ENCODE assay signal across 15 cellular contexts in the genomic region with DNA sequence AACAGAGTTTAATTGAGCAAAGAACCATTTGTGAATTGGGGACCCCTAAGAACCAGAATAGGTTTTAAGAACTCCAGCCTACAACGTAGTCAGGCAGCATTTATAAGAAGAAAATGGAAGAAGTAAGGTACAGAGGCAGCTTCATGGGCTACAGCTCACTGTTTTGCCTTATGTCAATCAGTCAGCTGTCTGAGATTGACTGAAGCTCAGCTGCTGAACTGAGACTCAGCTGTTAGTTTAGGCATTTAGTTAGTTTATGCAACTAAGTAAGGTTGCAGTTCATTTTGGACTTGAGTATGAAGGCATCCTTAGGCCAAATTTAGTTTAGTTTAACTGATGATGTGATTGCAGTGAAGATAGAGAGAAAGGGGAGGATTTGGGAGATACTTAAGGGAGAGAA. TPM values are rescaled to one million over a fixed set of nuclear protein-coding genes. Genes with fewer than 3 reads are reported as not detected.
A peak's percentile ranks its signal among the peaks of the same experiment; 100 is the strongest.
DNase-seq lines count a peak whose midpoint lies in the region; ATAC-seq, FAIRE-seq and TF ChIP-seq lines count a peak whose summit lies in the region.
"Had no signal": no experiment of that assay in that cellular context is flagged by ENCODE, and none has a peak within 500 bp of the region (broad histone marks: within the 10 kb centered on the region; RNA-seq: fewer than 3 reads in every experiment).

No MANE protein-coding gene starts in this region.

- peaks cover 56% of the 10 kb centered on the region for H3K4me1 ChIP-seq in left ventricle myocardium inferior
- H3K4me1 ChIP-seq in K562 (replicated peaks in 1 of 2; ENCODE audit: control insufficient read depth in 2 of 2, insufficient read depth in 2 of 2, low read length in 2 of 2), result peaks cover 22 to 52% of the 10 kb centered on the region in 2 experiments
- no peaks in the 10 kb centered on the region for H3K4me1 ChIP-seq in neuronal stem cell (ENCODE audit: control insufficient read depth in 2 of 2, insufficient read depth in 1 of 2, low read depth in 1 of 2, low read length in 2 of 2)
- H3K4me1 ChIP-seq in GM23248 (ENCODE audit: insufficient read depth), result peaks cover 66% of the 10 kb centered on the region

- no peak for TF ChIP-seq POLR2A in K562 (conservative IDR thresholded peaks at IDR 0.05)

- no peak overlapping the region for H3K27ac Mint-ChIP-seq in effector memory CD8-positive, alpha-beta T cell
- H3K27ac Mint-ChIP-seq in naive thymus-derived CD8-positive, alpha-beta T cell, result no peak overlapping the region

- no peaks in the 10 kb centered on the region for H3K9me2 ChIP-seq in GM23248 (ENCODE audit: insufficient read depth)

- TF ChIP-seq RAD21 in K562 (CRISPR knock-in tag; conservative IDR thresholded peaks at IDR 0.05 in 1 of 2, IDR thresholded peaks at IDR 0.05 in 1 of 2), result no peak

- no peak overlapping the region for H2BK15ac ChIP-seq in neuronal stem cell (ENCODE audit: low read length)

- no peak overlapping the region for H3K4ac ChIP-seq in neuronal stem cell (ENCODE audit: low read length)

- H3F3A ChIP-seq in GM23248 (ENCODE audit: insufficient read depth), result peaks cover 65% of the 10 kb centered on the region

- H3K9me3 Mint-ChIP-seq in effector memory CD8-positive, alpha-beta T cell, result no peaks in the 10 kb centered on the region
- H3K9me3 Mint-ChIP-seq in naive thymus-derived CD8-positive, alpha-beta T cell, result no peaks in the 10 kb centered on the region

- no peak for TF ChIP-seq CTCF in left ventricle myocardium inferior (IDR thresholded peaks at IDR 0.05; ENCODE audit: borderline replicate concordance)
- TF ChIP-seq CTCF in K562 (IDR thresholded peaks at IDR 0.05 in 2 of 3, conservative IDR thresholded peaks at IDR 0.05 in 1 of 3; ENCODE audit: insufficient read depth in 2 of 3, low read depth in 1 of 3, low read length in 3 of 3), result no peak

- H3K4me3 ChIP-seq in left ventricle myocardium inferior (no peak overlapping the region), K562 (no peak overlapping the region), neuronal stem cell (ENCODE audit: low read length in 2 of 2) (no peak overlapping the region), GM23248 (no peak overlapping the region)
- H3K4me3 ChIP-seq: BLaER1 treated with 17β-estradiol and CSF1 and Interleukin-3, amounts not matched to agents 10 nM and 100 nM; GM12878 had no signal

- H2BK120ac ChIP-seq in neuronal stem cell (ENCODE audit: low read depth, low read length), result no peak overlapping the region

- ATAC-seq in K562 (no peak), GM21381 (IDR thresholded peaks at IDR 0.05; ENCODE audit: unreplicated experiment) (no peak)
- ATAC-seq in effector memory CD8-positive, alpha-beta T cell (replicated peaks), result no peak
- ATAC-seq in naive thymus-derived CD8-positive, alpha-beta T cell, result no peak

- peak overlapping the region; percentile 30 for H3K27ac ChIP-seq in left ventricle myocardium inferior (replicated peaks)
- H3K27ac ChIP-seq in K562 (ENCODE audit: extremely low read depth, low read depth, low read length), result peak overlapping the region; percentile 66; the same call in 1 of the 3 replicates
- no peak overlapping the region for H3K27ac ChIP-seq in neuronal stem cell (replicated peaks; ENCODE audit: low read length)
- H3K27ac ChIP-seq in GM23248, result no peak overlapping the region

- peak overlapping the region; percentile 79 for H2AFZ ChIP-seq in K562 (ENCODE audit: low read depth, low read length)
- peak overlapping the region; percentile 84 for H2AFZ ChIP-seq in neuronal stem cell (ENCODE audit: low read length)
- H2AFZ ChIP-seq in GM23248, result no peak overlapping the region

- no peaks in the 10 kb centered on the region for H3K9me1 ChIP-seq in K562 (ENCODE audit: control insufficient read depth, insufficient read depth, low read length)

- H3K14ac ChIP-seq in neuronal stem cell (ENCODE audit: low read length), result no peak overlapping the region

- no TSS peak for BruUV-seq in K562 (replicated peaks; lab: Mats Ljungman, UMichigan)

- no peak for FAIRE-seq in K562 (lab: Jason Lieb, UNC)

- POLR2A ChIA-PET in K562 (lab: Yijun Ruan, JAX), result interaction anchor here (0.6 to 3.3 kb wide), 6 partner anchors 42 to 147 kb away, joined by 3 to 25 read pairs (median 3); no protein-coding TSS in a partner anchor
- POLR2A ChIA-PET in naive thymus-derived CD8-positive, alpha-beta T cell (lab: Charles Lee), result interaction anchor here (0.6 to 4.2 kb wide), 9 partner anchors 10 to 221 kb away, joined by 3 to 46 read pairs (median 4); partner anchors contain the start of gene PXYLP1

- peaks cover 9 to 18% of the 10 kb centered on the region in 2 donors for H3K4me1 Mint-ChIP-seq in effector memory CD8-positive, alpha-beta T cell (ENCODE audit: low read depth in 2 of 2)
- H3K4me1 Mint-ChIP-seq in naive thymus-derived CD8-positive, alpha-beta T cell, result peaks cover 5 to 14% (median 10%) of the 10 kb centered on the region in 4 donors

- H4K8ac ChIP-seq in neuronal stem cell (ENCODE audit: low read depth, low read length), result no peak overlapping the region

- peaks cover 0 to 6% of the 10 kb centered on the region in 2 donors for H3K27me3 Mint-ChIP-seq in effector memory CD8-positive, alpha-beta T cell
- H3K27me3 Mint-ChIP-seq in naive thymus-derived CD8-positive, alpha-beta T cell, result no peaks in the 10 kb centered on the region

- no peak overlapping the region for H3K23ac ChIP-seq in neuronal stem cell (ENCODE audit: low read depth, low read length, poor library complexity)

- H3K79me2 ChIP-seq in K562 (ENCODE audit: control insufficient read depth, insufficient read depth, low read length) (no peaks in the 10 kb centered on the region), GM23248 (ENCODE audit: insufficient read depth) (peaks cover 9% of the 10 kb centered on the region)

- no peak overlapping the region for H3K4me3 Mint-ChIP-seq in effector memory CD8-positive, alpha-beta T cell
- no peak overlapping the region for H3K4me3 Mint-ChIP-seq in naive thymus-derived CD8-positive, alpha-beta T cell

- CTCF ChIA-PET in K562 (lab: Yijun Ruan, JAX; ENCODE audit: low intra/inter-chr PET ratio), result interaction anchor here (0.6 to 3.2 kb wide), 5 partner anchors 92 to 150 kb away, joined by 3 to 36 read pairs (median 10); no protein-coding TSS in a partner anchor

- no peak overlapping the region for H2BK12ac ChIP-seq in neuronal stem cell (ENCODE audit: low read length)

- H3K9ac ChIP-seq in K562 (ENCODE audit: insufficient read depth in 1 of 2, low read depth in 2 of 2, low read length in 2 of 2) (no peak overlapping the region; a peak in 1 of 4 replicates), neuronal stem cell (ENCODE audit: low read depth, low read length, poor library complexity) (no peak overlapping the region), GM23248 (no peak overlapping the region; the same call in 1 of the 2 replicates)

- DNase-seq in left ventricle myocardium inferior, result no peak
- DNase-seq in cardiac septum (ENCODE audit: low spot score), result no peak
- DNase-seq in K562 (ENCODE audit: extremely low read depth in 1 of 4, low spot score in 3 of 4), result no peak
- DNase-seq in neuronal stem cell (ENCODE audit: low spot score), result no peak
- no peak for DNase-seq in effector memory CD8-positive, alpha-beta T cell
- no peak for DNase-seq in GM23248
- DNase-seq in naive thymus-derived CD8-positive, alpha-beta T cell, result no peak
- DNase-seq: GOT3, NCI-H1048, NCI-H1436 treated with DMSO at 0.1 percent for 48 hours, NCI-H2171 treated with DMSO at 0.1 percent for 48 hours, SHP77 treated with DMSO at 0.1 percent for 48 hours had no signal

- H3K36me3 ChIP-seq in left ventricle myocardium inferior (no peaks in the 10 kb centered on the region), K562 (ENCODE audit: control insufficient read depth, insufficient read depth, low read length) (peaks cover under 1% of the 10 kb centered on the region; the same call in 1 of the 3 replicates), neuronal stem cell (replicated peaks in 1 of 2; ENCODE audit: control insufficient read depth in 2 of 2, insufficient read depth in 2 of 2, low read length in 2 of 2) (no peaks in the 10 kb centered on the region), GM23248 (ENCODE audit: low read depth) (peaks cover 3% of the 10 kb centered on the region)
- H3K36me3 ChIP-seq: BLaER1 treated with 17β-estradiol and CSF1 and Interleukin-3, amounts not matched to agents 10 nM and 100 nM had no signal

- no peak overlapping the region for H2AK5ac ChIP-seq in neuronal stem cell (ENCODE audit: low read depth, low read length)

- no peaks in the 10 kb centered on the region for H3K36me3 Mint-ChIP-seq in effector memory CD8-positive, alpha-beta T cell (ENCODE audit: insufficient read depth)
- H3K36me3 Mint-ChIP-seq in naive thymus-derived CD8-positive, alpha-beta T cell, result no peaks in the 10 kb centered on the region

- in situ Hi-C loops in K562 (cut with MboI), result loop anchor here (5.0 kb wide), 2 partner anchors 140 to 215 kb away; no protein-coding TSS in a partner anchor
- in situ Hi-C loops in GM23248 (cut with MboI), result loop anchor here (5.0 to 25.0 kb wide), 3 partner anchors 90 to 138 kb away; no protein-coding TSS in a partner anchor

- no peak overlapping the region for H3K18ac ChIP-seq in neuronal stem cell (ENCODE audit: low read length)

- H4K20me1 ChIP-seq in K562 (replicated peaks; ENCODE audit: control insufficient read depth, insufficient read depth, low read length), result no peaks in the 10 kb centered on the region
- no peaks in the 10 kb centered on the region for H4K20me1 ChIP-seq in GM23248 (ENCODE audit: insufficient read depth)
- H4K20me1 ChIP-seq: BLaER1 treated with 17β-estradiol and CSF1 and Interleukin-3, amounts not matched to agents 10 nM and 100 nM had no signal

- no peak overlapping the region for H2BK5ac ChIP-seq in neuronal stem cell (ENCODE audit: low read length)

- no peaks in the 10 kb centered on the region for H3K9me3 ChIP-seq in left ventricle myocardium inferior (replicated peaks)
- H3K9me3 ChIP-seq in K562 (replicated peaks; ENCODE audit: control insufficient read depth, insufficient read depth, low read depth, low read length), result no peaks in the 10 kb centered on the region
- H3K9me3 ChIP-seq in neuronal stem cell (replicated peaks in 1 of 2; ENCODE audit: control insufficient read depth in 2 of 2, insufficient read depth in 1 of 2, low read depth in 1 of 2, low read length in 2 of 2), result no peaks in the 10 kb centered on the region
- no peaks in the 10 kb centered on the region for H3K9me3 ChIP-seq in GM23248 (ENCODE audit: low read depth)
- H3K9me3 ChIP-seq: BLaER1 treated with 17β-estradiol and CSF1 and Interleukin-3, amounts not matched to agents 10 nM and 100 nM had no signal

- TF ChIP-seq EP300 in K562 (IDR thresholded peaks at IDR 0.05; ENCODE audit: low read length), result no peak

- no peak overlapping the region for H4K91ac ChIP-seq in neuronal stem cell (ENCODE audit: low read depth, low read length, poor library complexity)

- H3K4me2 ChIP-seq in K562 (ENCODE audit: insufficient read depth, low read length) (no peak overlapping the region), neuronal stem cell (ENCODE audit: insufficient read depth, low read length, poor library complexity, severe bottlenecking) (no peak overlapping the region), GM23248 (ENCODE audit: unreplicated experiment) (no peak overlapping the region)

- no peaks in the 10 kb centered on the region for H3K79me1 ChIP-seq in neuronal stem cell (ENCODE audit: low read depth, low read length)

- WGBS in K562 (ENCODE audit: insufficient coverage, low coverage, missing lambda C conversion rate), result 58% methylated on average over 1 of the region's 1 CpG
- WGBS in neuronal stem cell (ENCODE audit: extremely low coverage in 2 of 2, insufficient read length in 2 of 2, insufficient replicate concordance in 1 of 2), 2 donors, result no CpG with 5 or more reads among the region's 1 CpG
- 96 to 100% methylated on average over 1 of the region's 1 CpG for WGBS in GM23248 (ENCODE audit: low coverage in 1 of 2, low lambda C conversion rate in 2 of 2, missing lambda C conversion rate in 2 of 2), 2 experiments

- H3K27me3 ChIP-seq in left ventricle myocardium inferior (ENCODE audit: low read depth), result no peaks in the 10 kb centered on the region
- H3K27me3 ChIP-seq in K562 (ENCODE audit: control insufficient read depth in 2 of 2, insufficient read depth in 2 of 2, low read length in 2 of 2), result no peaks in the 10 kb centered on the region
- H3K27me3 ChIP-seq in neuronal stem cell (ENCODE audit: control insufficient read depth in 3 of 3, insufficient read depth in 3 of 3, low read depth in 1 of 3, low read length in 3 of 3), result peaks cover 0 to under 1% (median 0%) of the 10 kb centered on the region in 3 experiments
- H3K27me3 ChIP-seq in GM23248 (replicated peaks; ENCODE audit: insufficient read depth), result no peaks in the 10 kb centered on the region
- H3K27me3 ChIP-seq: BLaER1 treated with 17β-estradiol and CSF1 and Interleukin-3, amounts not matched to agents 10 nM and 100 nM had no signal

- intact Hi-C loops in left ventricle myocardium inferior (cut with micrococcal nuclease), result loop anchor here (2.0 to 5.0 kb wide), 2 partner anchors 92 to 140 kb away; no protein-coding TSS in a partner anchor
- intact Hi-C loops in cardiac septum (cut with DNase I), result loop anchor here (1.0 to 2.0 kb wide), 4 partner anchors 84 to 148 kb away; partner anchors contain the start of gene ZBTB38
- intact Hi-C loops in K562 (cut with micrococcal nuclease), result loop anchor here (1.0 to 2.0 kb wide), 6 partner anchors 84 to 260 kb away; partner anchors contain the start of gene ZBTB38

RNA-seq across cellular contexts. Expression of gene RASA2, which starts 34.1 kb away (rescaled TPM):
- total RNA-seq in left ventricle myocardium inferior (4.3 TPM), cardiac septum (7.1 TPM), K562 (2014; rRNA removed) (6.1 and 6.6 TPM in 2 replicates), K562 (2014; rRNA removed; fragmentation: Illumina TruSeq; extraction: Trizol) (12.8 and 13.4 TPM in 2 replicates), K562 (2015; rRNA removed; fragmentation: Illumina TruSeq; extraction: Trizol) (10.0 and 11.3 TPM in 2 replicates), K562 (2021) (10.4 and 14.1 TPM in 2 replicates)
- total RNA-seq in K562 (2011; cell fraction: chromatin; rRNA removed; ENCODE audit: low replicate concordance), result 7.2 and 29.1 TPM in 2 replicates
- total RNA-seq in K562 (2011; cell fraction: nucleolus; rRNA removed), result 4.7 and 8.2 TPM in 2 replicates
- total RNA-seq in K562 (2011; cell fraction: nucleoplasm; rRNA removed), result 9.2 and 13.4 TPM in 2 replicates
- polyA plus RNA-seq in K562 (2011; rRNA removed) (7.6 and 9.5 TPM in 2 replicates), K562 (2014; fragmentation: Illumina TruSeq; extraction: Trizol) (7.6 and 9.7 TPM in 2 replicates), K562 (2014; fragmentation: Nextera tagmentation; extraction: Ambion mirVana) (1 to 10 TPM; 2.0 to 2.7 TPM), K562 (2014; rRNA removed) (6.2 TPM in 2 replicates), GM23248 (2016; fragmentation: Nextera tagmentation; extraction: Ambion mirVana) (12.4 and 16.9 TPM in 2 replicates)
- 1.2 and 2.7 TPM in 2 replicates for polyA plus RNA-seq in K562 (2011; cell fraction: cytosol; rRNA removed)
- 7.1 and 10.2 TPM in 2 replicates for polyA plus RNA-seq in K562 (2011; cell fraction: nucleus; rRNA removed)
- polyA plus RNA-seq in K562 (2012), result 4.0 and 5.3 TPM in 2 replicates
- polyA minus RNA-seq in K562 (2011; rRNA and poly(A)+ RNA removed), result 9.3 and 12.8 TPM in 2 replicates
- 4.0 and 4.8 TPM in 2 replicates for polyA minus RNA-seq in K562 (2011; cell fraction: cytosol; rRNA and poly(A)+ RNA removed)
- polyA minus RNA-seq in K562 (2011; cell fraction: nucleus; rRNA and poly(A)+ RNA removed), result 5.3 and 11.9 TPM in 2 replicates
- 13.3 TPM for polyA plus RNA-seq in neuronal stem cell (2013, experiment 1 of 2)
- polyA plus RNA-seq in neuronal stem cell (2013, experiment 2 of 2), result 14.7 TPM
- total RNA-seq in GM23248 (2014; rRNA removed; shearing (Covaris generic)), result 18.8 and 21.0 TPM in 2 replicates
- total RNA-seq in naive thymus-derived CD8-positive, alpha-beta T cell, result 100 to 1,000 TPM; 112 to 124 TPM
- 10 to 100 TPM; 55.0 to 66.8 (median 57.9) TPM for polyA plus RNA-seq in naive thymus-derived CD8-positive, alpha-beta T cell

Comparison
In these comparisons a context has a peak if more than half of its experiments do, and no peak if none do; other contexts are left out.
1. H3K27ac ChIP-seq: peak in left ventricle myocardium inferior (single experiment) and K562 (single experiment); none in neuronal stem cell (single experiment) and GM23248 (single experiment).